In genomic region chr1:162391790-162392563, GRCh38 we compare ENCODE assay signal across 9 cellular contexts. TPM values are rescaled to one million over a fixed set of nuclear protein-coding genes. Genes with fewer than 3 reads are reported as not detected.
DNase-seq lines count a peak whose midpoint lies in the region; ATAC-seq, FAIRE-seq and TF ChIP-seq lines count a peak whose summit lies in the region.
"Had no signal": no experiment of that assay in that cellular context is flagged by ENCODE, and none has a peak within 500 bp of the region (broad histone marks: within the 10 kb centered on the region; RNA-seq: fewer than 3 reads in every experiment).

No MANE protein-coding gene starts in this region.

- H3K36me3 Mint-ChIP-seq in type B pancreatic cell, result no peaks in the 10 kb centered on the region

- ATAC-seq in GM19397 (IDR thresholded peaks at IDR 0.05; ENCODE audit: unreplicated experiment) (no peak), GM18858 (IDR thresholded peaks at IDR 0.05; ENCODE audit: unreplicated experiment) (no peak)

- H3K4me1 Mint-ChIP-seq in type B pancreatic cell (ENCODE audit: unreplicated experiment), result peaks cover 29% of the 10 kb centered on the region

- peak overlapping the region; percentile 68 for H3K27ac Mint-ChIP-seq in type B pancreatic cell

- DNase-seq in Ammon's horn (ENCODE audit: low spot score) (peak; percentile 68), GM12892 (ENCODE audit: insufficient read length) (no peak), NCI-H2196 treated with DMSO at 0.1 percent for 48 hours (lab: John Stamatoyannopoulos, UW; ENCODE audit: unreplicated experiment) (peak; percentile 20), astrocyte of the spinal cord (ENCODE audit: low read depth, low spot score) (peak; percentile 55), islet precursor cell (peak; percentile 57), type B pancreatic cell (ENCODE audit: extremely low spot score, unreplicated experiment) (no peak)

- no peak for TF ChIP-seq POLR2A in GM12892 (IDR thresholded peaks at IDR 0.05; ENCODE audit: low read depth, low read length)

- peak; percentile 89 for TF ChIP-seq CTCF in astrocyte of the spinal cord (IDR thresholded peaks at IDR 0.05; ENCODE audit: low read depth, low read length)
- peak; percentile 85 for TF ChIP-seq CTCF in type B pancreatic cell (conservative IDR thresholded peaks at IDR 0.05)

- H3K4me3 Mint-ChIP-seq in type B pancreatic cell, result peak overlapping the region; percentile 5

- in situ Hi-C loops in astrocyte of the spinal cord (cut with HindIII; ENCODE audit: low sequenced_read_pairs), result no loop called here

- H3K27me3 Mint-ChIP-seq in type B pancreatic cell, result peaks cover 15% of the 10 kb centered on the region

- H3K4me3 ChIP-seq in astrocyte of the spinal cord (ENCODE audit: low read depth, low read length), result no peak overlapping the region

- peak; percentile 63 for FAIRE-seq in GM12892 (lab: Jason Lieb, UNC)

- no peaks in the 10 kb centered on the region for H3K9me3 Mint-ChIP-seq in type B pancreatic cell

RNA-seq across cellular contexts. Expression of gene C1orf226, which starts 10.4 kb away (rescaled TPM):
- polyA plus RNA-seq in GM12892 (2012; ENCODE audit: missing spikeins), result not detected
- 12.6 and 15.8 TPM in 2 replicates for total RNA-seq in type B pancreatic cell (ENCODE audit: low replicate concordance)

RNA-seq across cellular contexts. Expression of gene SPATA46, which starts 15.3 kb away (rescaled TPM):
- not detected for polyA plus RNA-seq in GM12892 (2012; ENCODE audit: missing spikeins)
- total RNA-seq in type B pancreatic cell (ENCODE audit: low replicate concordance), result not detected in 2 replicates
- total RNA-seq: HT1080 had no signal

RNA-seq across cellular contexts. Expression of gene SH2D1B, which starts 20.0 kb away (rescaled TPM):
- polyA plus RNA-seq in GM12892 (2012; ENCODE audit: missing spikeins), result not detected
- total RNA-seq in type B pancreatic cell (ENCODE audit: low replicate concordance), result not detected in 2 replicates

Comparison
In these comparisons a context has a peak if more than half of its experiments do, and no peak if none do; other contexts are left out.
1. DNase-seq: peak in Ammon's horn (single experiment), NCI-H2196 treated with DMSO at 0.1 percent for 48 hours (single experiment), astrocyte of the spinal cord (single experiment) and islet precursor cell (single experiment); none in GM12892 (single experiment) and type B pancreatic cell (single experiment).